ENCODE assay signal across 9 cellular contexts in the genomic region with DNA sequence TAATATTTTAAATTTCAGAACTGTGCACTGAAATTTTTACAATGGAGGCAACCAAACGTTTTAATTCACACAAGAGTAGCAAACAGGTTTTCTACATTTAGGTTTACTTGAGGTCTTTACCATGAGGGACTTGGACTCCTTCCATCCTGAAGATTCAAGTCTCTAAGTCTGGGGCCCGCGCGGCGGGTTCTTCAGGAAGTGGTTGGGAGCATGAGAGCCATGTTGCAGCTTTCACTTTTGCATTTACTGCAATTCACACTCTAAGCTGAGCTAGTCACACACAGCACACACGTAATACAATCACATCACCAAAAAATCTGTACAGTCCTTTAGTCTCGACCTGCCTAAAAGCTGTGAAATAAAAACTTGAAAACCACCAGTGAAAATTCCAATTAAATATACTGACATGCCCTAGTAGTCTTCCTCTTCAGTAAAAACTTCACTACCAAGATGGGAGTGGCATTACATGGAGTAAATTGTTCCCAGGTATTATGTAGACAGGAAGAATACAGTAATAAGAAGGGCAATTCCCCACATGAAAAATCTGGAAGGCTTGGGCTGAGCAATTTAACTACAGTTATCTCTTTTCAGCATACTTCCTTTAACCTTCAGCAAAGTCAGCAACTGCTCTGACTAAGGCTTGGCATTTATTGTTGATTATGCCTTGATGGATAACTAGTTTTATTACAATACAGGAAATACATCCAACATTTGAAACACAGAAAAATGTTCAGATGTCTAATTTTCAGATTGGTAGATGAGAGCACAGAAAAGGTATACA.
DNase-seq lines count a peak whose midpoint lies in the region; ATAC-seq, FAIRE-seq and TF ChIP-seq lines count a peak whose summit lies in the region.
"Had no signal": no experiment of that assay in that cellular context is flagged by ENCODE, and none has a peak within 500 bp of the region (broad histone marks: within the 10 kb centered on the region; RNA-seq: fewer than 3 reads in every experiment).

No MANE protein-coding gene starts in this region.

- H3K27me3 Mint-ChIP-seq in endodermal cell (ENCODE audit: insufficient read depth): no peaks in the 10 kb centered on the region

- peak overlapping the region; percentile 68 for H3K4me3 ChIP-seq in epithelial cell of esophagus (ENCODE audit: low read length)
- H3K4me3 ChIP-seq in pancreas: no peak overlapping the region
- no peak overlapping the region for H3K4me3 ChIP-seq in endodermal cell (ENCODE audit: low read length)

- H3K9me3 Mint-ChIP-seq in endodermal cell: peaks cover 24% of the 10 kb centered on the region

- no peak overlapping the region for H3K4me3 Mint-ChIP-seq in endodermal cell

- TF ChIP-seq CTCF in epithelial cell of esophagus (IDR thresholded peaks at IDR 0.05; ENCODE audit: insufficient read depth, low read depth, low read length, missing control alignments) (no peak), pancreas (IDR thresholded peaks at IDR 0.05) (no peak), endodermal cell (conservative IDR thresholded peaks at IDR 0.05) (no peak)

- peaks cover 0 to 17% (median 1%) of the 10 kb centered on the region in 4 donors for H3K27me3 ChIP-seq in pancreas
- H3K27me3 ChIP-seq in endodermal cell (ENCODE audit: control insufficient read depth, insufficient read depth, low read length, poor library complexity, severe bottlenecking): no peaks in the 10 kb centered on the region

- H3K4me1 ChIP-seq in pancreas (peaks cover 0 to 4% (median 3%) of the 10 kb centered on the region in 3 donors), endodermal cell (ENCODE audit: control insufficient read depth, insufficient read depth, low read length) (no peaks in the 10 kb centered on the region)

- ATAC-seq in GM18517 (IDR thresholded peaks at IDR 0.05; ENCODE audit: unreplicated experiment) (peak; percentile 45), HG03521 (IDR thresholded peaks at IDR 0.05; ENCODE audit: unreplicated experiment) (peak; percentile 42), pancreas (peak in 1 of 4 donors; percentile 21)

- no peaks in the 10 kb centered on the region for H3K9me3 ChIP-seq in pancreas
- no peaks in the 10 kb centered on the region for H3K9me3 ChIP-seq in endodermal cell (ENCODE audit: control insufficient read depth, low read length)

- H3K36me3 ChIP-seq in pancreas: no peaks in the 10 kb centered on the region
- H3K36me3 ChIP-seq in endodermal cell (ENCODE audit: control insufficient read depth, insufficient read depth, low read length): peaks cover 9% of the 10 kb centered on the region

- H3K27ac Mint-ChIP-seq in endodermal cell: no peak overlapping the region

- WGBS in pancreas, 2 donors: 42 to 62% methylated on average over 7 of the region's 7 CpGs
- 87% methylated on average over 7 of the region's 7 CpGs; no CpG with 5 or more reads in 1 of the 2 experiments for WGBS in endodermal cell (ENCODE audit: insufficient coverage in 1 of 2, insufficient read length in 1 of 2), 2 experiments

- peaks cover 4% of the 10 kb centered on the region for H3K4me1 Mint-ChIP-seq in endodermal cell

- intact Hi-C loops in pancreas (cut with DNase I): no loop called here

- peak overlapping the region in 2 of 4 donors; percentile 74 to 78 for H3K27ac ChIP-seq in pancreas
- H3K27ac ChIP-seq in endodermal cell (ENCODE audit: low read depth, low read length): no peak overlapping the region

- H3K36me3 Mint-ChIP-seq in endodermal cell (ENCODE audit: low read depth): no peaks in the 10 kb centered on the region

- peak; percentile 66 for FAIRE-seq in pancreas (lab: Jason Lieb, UNC)
- FAIRE-seq: TTC549 had no signal

- no peak overlapping the region for H3K9ac ChIP-seq in endodermal cell (ENCODE audit: extremely low read depth, low read length, poor library complexity, severe bottlenecking)

- peak; percentile 35 to 48 for DNase-seq in activated CD4-positive, alpha-beta T cell treated with anti-CD3 and anti-CD28 coated beads for 4 hours
- DNase-seq in epithelial cell of esophagus (ENCODE audit: low read depth) (peak; percentile 60), pancreas (peak in 1 of 6 donors; percentile 58), GOT3 (lab: John Stamatoyannopoulos, UW) (no peak), endodermal cell (no peak), COLO829 (ENCODE audit: low spot score) (no peak)

Comparison
In these comparisons a context has a peak if more than half of its experiments do, and no peak if none do; other contexts are left out.
1. DNase-seq: peak in activated CD4-positive, alpha-beta T cell treated with anti-CD3 and anti-CD28 coated beads for 4 hours (2 of 2) and epithelial cell of esophagus (single experiment); none in GOT3 (single experiment), endodermal cell (single experiment) and COLO829 (single experiment).